ENCODE assay signal across 17 cellular contexts in the genomic region with DNA sequence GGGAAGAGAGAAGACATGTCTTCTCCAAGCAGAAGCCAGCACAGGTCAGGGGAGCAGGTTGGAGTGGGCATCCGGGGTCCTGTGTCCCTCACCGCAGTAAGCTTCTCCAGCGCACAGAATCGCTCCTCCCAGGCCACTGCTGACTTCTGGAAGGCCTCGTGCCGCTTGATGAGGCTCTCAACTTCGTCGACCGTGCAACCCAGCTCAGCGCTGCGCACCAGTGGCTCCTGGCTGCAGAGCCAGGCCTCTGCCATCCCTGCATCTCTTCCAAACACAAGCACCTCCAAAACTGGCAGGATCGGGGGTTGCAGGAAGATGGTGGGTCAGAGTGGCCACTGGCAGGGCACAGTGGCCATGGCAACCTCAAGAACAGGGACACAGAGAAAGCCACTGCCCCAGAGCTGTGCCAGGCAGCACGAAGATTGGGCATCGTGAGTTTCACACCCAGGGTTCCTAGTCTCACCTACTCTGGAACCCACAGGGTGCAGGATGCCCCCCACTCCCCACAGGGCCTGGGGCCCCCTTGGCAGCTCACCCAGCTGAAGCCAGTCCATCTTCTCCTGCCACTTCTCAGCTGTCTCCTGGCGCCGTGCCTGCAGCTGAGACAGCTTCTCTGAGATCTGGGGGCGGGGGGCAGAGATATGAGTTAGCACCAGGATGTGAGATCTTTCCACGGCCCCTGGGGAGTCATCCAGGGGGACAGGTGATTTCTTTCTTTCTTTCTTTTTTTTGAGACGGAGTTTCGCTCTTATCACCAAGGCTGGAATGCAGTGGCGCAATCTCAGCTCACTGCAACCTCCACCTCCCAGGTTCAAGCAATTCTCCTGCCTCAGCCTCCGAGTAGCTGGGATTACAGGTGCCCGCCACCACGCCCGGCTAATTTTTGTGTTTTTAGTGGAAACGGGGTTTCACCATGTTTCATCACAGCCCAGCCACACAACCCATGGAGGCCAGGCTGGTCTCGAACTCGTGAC. TPM values are rescaled to one million over a fixed set of nuclear protein-coding genes. Genes with fewer than 3 reads are reported as not detected.
DNase-seq lines count a peak whose midpoint lies in the region; ATAC-seq, FAIRE-seq and TF ChIP-seq lines count a peak whose summit lies in the region.
"Had no signal": no experiment of that assay in that cellular context is flagged by ENCODE, and none has a peak within 500 bp of the region (broad histone marks: within the 10 kb centered on the region; RNA-seq: fewer than 3 reads in every experiment).

No MANE protein-coding gene starts in this region.

- H3K79me2 ChIP-seq in HepG2 (ENCODE audit: insufficient read depth, low read length) (no peaks in the 10 kb centered on the region), K562 (ENCODE audit: control insufficient read depth, insufficient read depth, low read length) (no peaks in the 10 kb centered on the region), osteoblast (ENCODE audit: insufficient read depth, low read length) (no peaks in the 10 kb centered on the region), mammary epithelial cell (ENCODE audit: insufficient read depth, low read length) (peaks cover 10% of the 10 kb centered on the region)

- TF ChIP-seq CTCF in HepG2 (CRISPR knock-in tag; IDR thresholded peaks at IDR 0.05) (no peak), right lobe of liver (IDR thresholded peaks at IDR 0.05) (no peak), K562 (IDR thresholded peaks at IDR 0.05 in 2 of 3, conservative IDR thresholded peaks at IDR 0.05 in 1 of 3; ENCODE audit: insufficient read depth in 2 of 3, low read depth in 1 of 3, low read length in 3 of 3) (no peak), osteoblast (IDR thresholded peaks at IDR 0.05; ENCODE audit: extremely low read depth, low read depth, low read length) (no peak), mammary epithelial cell (conservative IDR thresholded peaks at IDR 0.05 in 1 of 2, IDR thresholded peaks at IDR 0.05 in 1 of 2; ENCODE audit: extremely low read depth in 1 of 2, insufficient read depth in 1 of 2, low read depth in 1 of 2, low read length in 2 of 2) (no peak)

- POLR2A ChIA-PET in HepG2 (lab: Yijun Ruan, JAX): no interaction called here
- POLR2A ChIA-PET in K562 (lab: Yijun Ruan, JAX): interaction anchor here (1.2 to 2.1 kb wide), 3 partner anchors 11 to 149 kb away, joined by 3 to 10 read pairs (median 6); a partner anchor contains a TSS

- H3K4me3 ChIP-seq in HepG2 (replicated peaks in 1 of 3; ENCODE audit: insufficient read depth in 1 of 3, low read depth in 2 of 3, low read length in 3 of 3) (no peak overlapping the region), right lobe of liver (no peak overlapping the region), K562 (no peak overlapping the region), osteoblast (ENCODE audit: insufficient read depth, low read length) (no peak overlapping the region), mammary epithelial cell (replicated peaks in 1 of 3; ENCODE audit: insufficient read depth in 1 of 3, low read depth in 2 of 3, low read length in 3 of 3) (no peak overlapping the region)
- H3K4me3 ChIP-seq: GM12878 had no signal

- no peak for FAIRE-seq in HepG2 (lab: Jason Lieb, UNC)
- no peak for FAIRE-seq in K562 (lab: Jason Lieb, UNC)
- FAIRE-seq: A204.1, GM12878 had no signal

- ATAC-seq in HepG2 (no peak), right lobe of liver (no peak), K562 (no peak), HG02852 (IDR thresholded peaks at IDR 0.05; ENCODE audit: unreplicated experiment) (no peak)
- ATAC-seq: GM12878 had no signal

- no peaks in the 10 kb centered on the region for H3K9me1 ChIP-seq in K562 (ENCODE audit: control insufficient read depth, insufficient read depth, low read length)

- TF ChIP-seq RAD21 in HepG2 (CRISPR knock-in tag; IDR thresholded peaks at IDR 0.05) (no peak), K562 (CRISPR knock-in tag; conservative IDR thresholded peaks at IDR 0.05 in 1 of 2, IDR thresholded peaks at IDR 0.05 in 1 of 2) (no peak)

- TF ChIP-seq EP300 in HepG2 (IDR thresholded peaks at IDR 0.05; ENCODE audit: low read depth in 2 of 2, low read length in 2 of 2) (no peak), HepG2 (CRISPR knock-in tag; IDR thresholded peaks at IDR 0.05; ENCODE audit: borderline replicate concordance) (no peak), K562 (IDR thresholded peaks at IDR 0.05; ENCODE audit: low read length) (no peak)

- H3K27me3 ChIP-seq in HepG2 (ENCODE audit: control insufficient read depth in 1 of 2, insufficient read depth in 2 of 2, low read length in 2 of 2) (no peaks in the 10 kb centered on the region), right lobe of liver (no peaks in the 10 kb centered on the region), K562 (ENCODE audit: control insufficient read depth in 2 of 2, insufficient read depth in 2 of 2, low read length in 2 of 2) (no peaks in the 10 kb centered on the region), osteoblast (ENCODE audit: insufficient read depth, low read length) (peaks cover 5% of the 10 kb centered on the region), mammary epithelial cell (ENCODE audit: insufficient read depth, low read length) (no peaks in the 10 kb centered on the region)

- CTCF ChIA-PET in HepG2 (lab: Yijun Ruan, JAX; ENCODE audit: low intra/inter-chr PET ratio, low total read pairs): no interaction called here
- CTCF ChIA-PET in K562 (lab: Yijun Ruan, JAX; ENCODE audit: low intra/inter-chr PET ratio): no interaction called here
- CTCF ChIA-PET in mammary epithelial cell (lab: Charles Lee; ENCODE audit: low non-redundant PET): no interaction called here

- no peak overlapping the region for H3K4me2 ChIP-seq in HepG2 (ENCODE audit: low read depth, low read length)
- H3K4me2 ChIP-seq in K562 (ENCODE audit: insufficient read depth, low read length): no peak overlapping the region
- no peak overlapping the region for H3K4me2 ChIP-seq in osteoblast (ENCODE audit: insufficient read depth, low read length)
- H3K4me2 ChIP-seq in mammary epithelial cell (ENCODE audit: insufficient read depth, low read depth, low read length): no peak overlapping the region

- no peaks in the 10 kb centered on the region for H3K9me3 ChIP-seq in HepG2 (ENCODE audit: low read length)
- no peaks in the 10 kb centered on the region for H3K9me3 ChIP-seq in right lobe of liver
- H3K9me3 ChIP-seq in K562 (replicated peaks; ENCODE audit: control insufficient read depth, insufficient read depth, low read depth, low read length): no peaks in the 10 kb centered on the region
- no peaks in the 10 kb centered on the region for H3K9me3 ChIP-seq in osteoblast (ENCODE audit: low read depth, low read length)
- H3K9me3 ChIP-seq in mammary epithelial cell (replicated peaks; ENCODE audit: insufficient read depth, low read length): no peaks in the 10 kb centered on the region

- H4K20me1 ChIP-seq in HepG2 (ENCODE audit: insufficient read depth, low read length) (no peaks in the 10 kb centered on the region), K562 (replicated peaks; ENCODE audit: control insufficient read depth, insufficient read depth, low read length) (no peaks in the 10 kb centered on the region), osteoblast (ENCODE audit: insufficient read depth, low read length) (no peaks in the 10 kb centered on the region), mammary epithelial cell (ENCODE audit: insufficient read depth, low read length) (no peaks in the 10 kb centered on the region)

- TF ChIP-seq POLR2A in HepG2 (IDR thresholded peaks at IDR 0.05; ENCODE audit: insufficient read depth in 1 of 2, low read depth in 2 of 2, low read length in 2 of 2): no peak
- no peak for TF ChIP-seq POLR2A in right lobe of liver (IDR thresholded peaks at IDR 0.05)
- no peak for TF ChIP-seq POLR2A in K562 (conservative IDR thresholded peaks at IDR 0.05)

- no peak overlapping the region for H3K27ac ChIP-seq in HepG2 (ENCODE audit: extremely low read length, insufficient read depth, low read length)
- H3K27ac ChIP-seq in right lobe of liver: no peak overlapping the region
- no peak overlapping the region for H3K27ac ChIP-seq in K562 (ENCODE audit: extremely low read depth, low read depth, low read length)
- H3K27ac ChIP-seq in osteoblast (ENCODE audit: low read depth, low read length): no peak overlapping the region
- H3K27ac ChIP-seq in mammary epithelial cell (ENCODE audit: insufficient read depth, low read depth, low read length): no peak overlapping the region
- H3K27ac ChIP-seq: C4-2B had no signal

- in situ Hi-C loops in HepG2 (cut with HindIII; ENCODE audit: extremely low pct_ligation_motif_present, low pct_unique_long_range_greater_than_20kb): no loop called here
- in situ Hi-C loops in K562 (cut with MboI): no loop called here
- in situ Hi-C loops in mammary epithelial cell (cut with MboI; ENCODE audit: low sequenced_read_pairs in 2 of 2): loop anchor here in 1 of 2 donors (25.0 kb wide), 1 partner anchor 277 kb away; a partner anchor contains a TSS

- dilution Hi-C loops in mammary epithelial cell (cut with HindIII; ENCODE audit: low sequenced_read_pairs): loop anchor here (5.0 to 25.0 kb wide), 2 partner anchors 67 to 277 kb away; a partner anchor contains a TSS

- BruUV-seq in HepG2 (replicated peaks; lab: Mats Ljungman, UMichigan) (no TSS peak), K562 (replicated peaks; lab: Mats Ljungman, UMichigan) (no TSS peak), mammary epithelial cell (replicated peaks; lab: Mats Ljungman, UMichigan) (no TSS peak)

- H3K36me3 ChIP-seq in HepG2 (replicated peaks in 1 of 2; ENCODE audit: control insufficient read depth in 1 of 2, insufficient read depth in 2 of 2, low read length in 2 of 2): no peaks in the 10 kb centered on the region
- peaks cover 0 to 52% (median 16%) of the 10 kb centered on the region in 4 donors for H3K36me3 ChIP-seq in right lobe of liver
- H3K36me3 ChIP-seq in K562 (ENCODE audit: control insufficient read depth, insufficient read depth, low read length): peaks cover 76% of the 10 kb centered on the region; the same call in 2 of the 3 replicates
- no peaks in the 10 kb centered on the region for H3K36me3 ChIP-seq in osteoblast (ENCODE audit: insufficient read depth, low read length)
- no peaks in the 10 kb centered on the region for H3K36me3 ChIP-seq in mammary epithelial cell (ENCODE audit: insufficient read depth, low read length)

- H2AFZ ChIP-seq in HepG2 (ENCODE audit: low read length): no peak overlapping the region
- no peak overlapping the region for H2AFZ ChIP-seq in K562 (ENCODE audit: low read depth, low read length)
- H2AFZ ChIP-seq in osteoblast (ENCODE audit: low read length): no peak overlapping the region
- no peak overlapping the region for H2AFZ ChIP-seq in mammary epithelial cell (ENCODE audit: low read depth, low read length)

- no peaks in the 10 kb centered on the region for H3K4me1 ChIP-seq in HepG2 (ENCODE audit: insufficient read depth, low read length)
- no peaks in the 10 kb centered on the region for H3K4me1 ChIP-seq in right lobe of liver
- peaks cover 0 to 13% of the 10 kb centered on the region in 2 experiments; a peak in 1 of 5 replicates for H3K4me1 ChIP-seq in K562 (replicated peaks in 1 of 2; ENCODE audit: control insufficient read depth in 2 of 2, insufficient read depth in 2 of 2, low read length in 2 of 2)
- no peaks in the 10 kb centered on the region for H3K4me1 ChIP-seq in osteoblast (ENCODE audit: insufficient read depth, low read length)
- H3K4me1 ChIP-seq in mammary epithelial cell (ENCODE audit: insufficient read depth, low read length): peaks cover 26% of the 10 kb centered on the region

- H3K9ac ChIP-seq in HepG2 (ENCODE audit: insufficient read depth, low read depth, low read length): no peak overlapping the region
- peak overlapping the region in 1 of 2 experiments; percentile 20; a peak in 1 of 4 replicates for H3K9ac ChIP-seq in K562 (ENCODE audit: insufficient read depth in 1 of 2, low read depth in 2 of 2, low read length in 2 of 2)
- H3K9ac ChIP-seq in mammary epithelial cell (ENCODE audit: insufficient read depth, low read length): no peak overlapping the region

- intact Hi-C loops in HepG2 (cut with micrococcal nuclease; ENCODE audit: unreplicated experiment) (no loop called here), right lobe of liver (cut with DNase I) (no loop called here), K562 (cut with micrococcal nuclease) (no loop called here), mammary epithelial cell (cut with micrococcal nuclease) (no loop called here)

- WGBS in HepG2 (ENCODE audit: low lambda C conversion rate): 83% methylated on average over 25 of the region's 28 CpGs
- 83% methylated on average over 15 of the region's 28 CpGs for WGBS in right lobe of liver (ENCODE audit: insufficient coverage, low coverage, low lambda C conversion rate, missing lambda C conversion rate)
- 82% methylated on average over 23 of the region's 28 CpGs for WGBS in K562 (ENCODE audit: insufficient coverage, low coverage, missing lambda C conversion rate)
- 88% methylated on average over 11 of the region's 28 CpGs for WGBS in mammary epithelial cell (ENCODE audit: low coverage, missing lambda C conversion rate)

- DNase-seq in HepG2 (ENCODE audit: low spot score) (no peak), right lobe of liver (no peak), K562 (ENCODE audit: extremely low read depth in 1 of 4, low spot score in 3 of 4) (no peak), osteoblast (ENCODE audit: insufficient read length, low spot score, missing footprints) (peak; percentile 71), mammary epithelial cell (no peak), NCI-H1436 (lab: John Stamatoyannopoulos, UW) (no peak), NCI-H345 treated with DMSO at 0.1 percent for 48 hours (lab: John Stamatoyannopoulos, UW; ENCODE audit: unreplicated experiment) (no peak)
- DNase-seq: COR-L47, KBM-7, NCI-H2107, NCI-H345, NCI-H69, Right ventricle myocardium superior had no signal

RNA-seq across cellular contexts. Expression of a gene that starts 11.2 kb away (rescaled TPM):
- total RNA-seq in HepG2 (2016; rRNA removed; fragmentation: Illumina TruSeq; extraction: Trizol): 25.6 and 25.8 TPM in 2 replicates
- total RNA-seq in HepG2 (2016; cell fraction: cytosol; rRNA removed; fragmentation: Illumina TruSeq; extraction: Trizol; ENCODE audit: low read depth): 11.1 and 13.0 TPM in 2 replicates
- 24.9 and 27.1 TPM in 2 replicates for total RNA-seq in HepG2 (2016; cell fraction: insoluble cytoplasmic fraction; rRNA removed; fragmentation: Illumina TruSeq; extraction: Trizol)
- total RNA-seq in HepG2 (2016; cell fraction: membrane; rRNA removed; fragmentation: Illumina TruSeq; extraction: Trizol): 16.5 and 17.7 TPM in 2 replicates
- 21.3 and 26.1 TPM in 2 replicates for total RNA-seq in HepG2 (2016; cell fraction: nucleus; rRNA removed; fragmentation: Illumina TruSeq; extraction: Trizol)
- 32.4 and 33.5 TPM in 2 replicates for polyA plus RNA-seq in HepG2 (2011; rRNA removed)
- 19.2 and 24.1 TPM in 2 replicates for polyA plus RNA-seq in HepG2 (2011; cell fraction: cytosol; rRNA removed)
- 51.7 and 54.9 TPM in 2 replicates for polyA plus RNA-seq in HepG2 (2011; cell fraction: nucleus; rRNA removed)
- 18.3 and 24.4 TPM in 2 replicates for polyA plus RNA-seq in HepG2 (2012)
- 4.8 and 5.2 TPM in 2 replicates for polyA plus RNA-seq in HepG2 (2016; cell fraction: cytosol; fragmentation: Illumina TruSeq; extraction: Trizol; ENCODE audit: low read depth)
- 28.7 and 29.9 TPM in 2 replicates for polyA plus RNA-seq in HepG2 (2016; cell fraction: insoluble cytoplasmic fraction; fragmentation: Illumina TruSeq; extraction: Trizol; ENCODE audit: low read depth)
- polyA plus RNA-seq in HepG2 (2016; cell fraction: membrane; fragmentation: Illumina TruSeq; extraction: Trizol; ENCODE audit: low read depth): 7.3 and 10.0 TPM in 2 replicates
- polyA plus RNA-seq in HepG2 (2016; cell fraction: nucleus; fragmentation: Illumina TruSeq; extraction: Trizol; ENCODE audit: insufficient read depth, low read depth): 43.3 and 48.3 TPM in 2 replicates
- polyA minus RNA-seq in HepG2 (2011; rRNA and poly(A)+ RNA removed; ENCODE audit: low replicate concordance): 19.7 and 31.4 TPM in 2 replicates
- polyA minus RNA-seq in HepG2 (2011; cell fraction: cytosol; rRNA and poly(A)+ RNA removed): 7.9 and 9.7 TPM in 2 replicates
- 39.4 and 40.9 TPM in 2 replicates for polyA minus RNA-seq in HepG2 (2011; cell fraction: nucleus; rRNA and poly(A)+ RNA removed)
- 1 to 10 TPM; 3.6 to 9.4 (median 6.9) TPM for total RNA-seq in right lobe of liver
- total RNA-seq in K562 (2011; cell fraction: chromatin; rRNA removed; ENCODE audit: low replicate concordance): 71.9 and 81.9 TPM in 2 replicates
- total RNA-seq in K562 (2011; cell fraction: nucleolus; rRNA removed): 44.4 and 49.7 TPM in 2 replicates
- 60.9 and 75.6 TPM in 2 replicates for total RNA-seq in K562 (2011; cell fraction: nucleoplasm; rRNA removed)
- 14.6 and 16.1 TPM in 2 replicates for total RNA-seq in K562 (2014; rRNA removed)
- 18.8 and 19.9 TPM in 2 replicates for total RNA-seq in K562 (2014; rRNA removed; fragmentation: Illumina TruSeq; extraction: Trizol)
- 23.3 and 23.8 TPM in 2 replicates for total RNA-seq in K562 (2015; rRNA removed; fragmentation: Illumina TruSeq; extraction: Trizol)
- 16.9 and 17.8 TPM in 2 replicates for total RNA-seq in K562 (2021)
- polyA plus RNA-seq in K562 (2011; rRNA removed): 39.5 and 39.9 TPM in 2 replicates
- 21.2 and 30.5 TPM in 2 replicates for polyA plus RNA-seq in K562 (2011; cell fraction: cytosol; rRNA removed)
- 108 and 136 TPM in 2 replicates for polyA plus RNA-seq in K562 (2011; cell fraction: nucleus; rRNA removed)
- 19.0 and 22.8 TPM in 2 replicates for polyA plus RNA-seq in K562 (2012)
- 22.4 and 23.7 TPM in 2 replicates for polyA plus RNA-seq in K562 (2014; fragmentation: Illumina TruSeq; extraction: Trizol)
- 10 to 100 TPM; 29.7 to 32.3 TPM for polyA plus RNA-seq in K562 (2014; fragmentation: Nextera tagmentation; extraction: Ambion mirVana)
- polyA plus RNA-seq in K562 (2014; rRNA removed): 31.7 and 33.0 TPM in 2 replicates
- 25.3 and 29.5 TPM in 2 replicates for polyA minus RNA-seq in K562 (2011; rRNA and poly(A)+ RNA removed)
- 7.0 and 8.5 TPM in 2 replicates for polyA minus RNA-seq in K562 (2011; cell fraction: cytosol; rRNA and poly(A)+ RNA removed)
- polyA minus RNA-seq in K562 (2011; cell fraction: nucleus; rRNA and poly(A)+ RNA removed): 18.6 and 29.1 TPM in 2 replicates
- 19.2 and 21.8 TPM in 2 replicates for total RNA-seq in osteoblast
- 10 to 100 TPM; 12.2 to 15.3 TPM for total RNA-seq in mammary epithelial cell
- 21.8 TPM for polyA plus RNA-seq in mammary epithelial cell
- polyA minus RNA-seq in mammary epithelial cell: 8.7 TPM

RNA-seq across cellular contexts. Expression of a gene that starts 40.2 kb away (rescaled TPM):
- total RNA-seq in HepG2 (2016; rRNA removed; fragmentation: Illumina TruSeq; extraction: Trizol): 1.2 and 4.0 TPM in 2 replicates
- 0.51 and 1.1 TPM in 2 replicates for total RNA-seq in HepG2 (2016; cell fraction: cytosol; rRNA removed; fragmentation: Illumina TruSeq; extraction: Trizol; ENCODE audit: low read depth)
- 1.4 and 4.7 TPM in 2 replicates for total RNA-seq in HepG2 (2016; cell fraction: insoluble cytoplasmic fraction; rRNA removed; fragmentation: Illumina TruSeq; extraction: Trizol)
- 0.34 and 0.53 TPM in 2 replicates for total RNA-seq in HepG2 (2016; cell fraction: membrane; rRNA removed; fragmentation: Illumina TruSeq; extraction: Trizol)
- total RNA-seq in HepG2 (2016; cell fraction: nucleus; rRNA removed; fragmentation: Illumina TruSeq; extraction: Trizol): 5.5 and 7.1 TPM in 2 replicates
- 0.65 and 2.0 TPM in 2 replicates for polyA plus RNA-seq in HepG2 (2011; rRNA removed)
- 0.69 and 0.91 TPM in 2 replicates for polyA plus RNA-seq in HepG2 (2011; cell fraction: cytosol; rRNA removed)
- polyA plus RNA-seq in HepG2 (2011; cell fraction: nucleus; rRNA removed): 8.8 and 9.0 TPM in 2 replicates
- polyA plus RNA-seq in HepG2 (2012): 1.2 and 2.0 TPM in 2 replicates
- polyA plus RNA-seq in HepG2 (2016; cell fraction: cytosol; fragmentation: Illumina TruSeq; extraction: Trizol; ENCODE audit: low read depth): 0.15 and 0.21 TPM in 2 replicates
- polyA plus RNA-seq in HepG2 (2016; cell fraction: insoluble cytoplasmic fraction; fragmentation: Illumina TruSeq; extraction: Trizol; ENCODE audit: low read depth): 1.0 and 2.0 TPM in 2 replicates
- 0.35 and 0.48 TPM in 2 replicates for polyA plus RNA-seq in HepG2 (2016; cell fraction: membrane; fragmentation: Illumina TruSeq; extraction: Trizol; ENCODE audit: low read depth)
- 8.1 and 13.3 TPM in 2 replicates for polyA plus RNA-seq in HepG2 (2016; cell fraction: nucleus; fragmentation: Illumina TruSeq; extraction: Trizol; ENCODE audit: insufficient read depth, low read depth)
- polyA minus RNA-seq in HepG2 (2011; rRNA and poly(A)+ RNA removed; ENCODE audit: low replicate concordance): 2.5 and 62.0 TPM in 2 replicates
- 1.1 and 2.7 TPM in 2 replicates for polyA minus RNA-seq in HepG2 (2011; cell fraction: cytosol; rRNA and poly(A)+ RNA removed)
- polyA minus RNA-seq in HepG2 (2011; cell fraction: nucleus; rRNA and poly(A)+ RNA removed): 3.5 and 4.8 TPM in 2 replicates
- 10 to 100 TPM; 20.7 to 67.1 (median 50.7) TPM for total RNA-seq in right lobe of liver
- total RNA-seq in K562 (2011; cell fraction: chromatin; rRNA removed; ENCODE audit: low replicate concordance): 38.7 and 79.0 TPM in 2 replicates
- total RNA-seq in K562 (2011; cell fraction: nucleolus; rRNA removed): 36.8 and 51.9 TPM in 2 replicates
- 19.7 and 37.4 TPM in 2 replicates for total RNA-seq in K562 (2011; cell fraction: nucleoplasm; rRNA removed)
- 56.5 and 65.5 TPM in 2 replicates for total RNA-seq in K562 (2014; rRNA removed)
- 9.2 and 15.2 TPM in 2 replicates for total RNA-seq in K562 (2014; rRNA removed; fragmentation: Illumina TruSeq; extraction: Trizol)
- total RNA-seq in K562 (2015; rRNA removed; fragmentation: Illumina TruSeq; extraction: Trizol): 25.5 and 25.6 TPM in 2 replicates
- total RNA-seq in K562 (2021): 50.0 and 55.6 TPM in 2 replicates
- 12.1 and 15.3 TPM in 2 replicates for polyA plus RNA-seq in K562 (2011; rRNA removed)
- 14.8 and 18.5 TPM in 2 replicates for polyA plus RNA-seq in K562 (2011; cell fraction: cytosol; rRNA removed)
- 45.3 and 54.6 TPM in 2 replicates for polyA plus RNA-seq in K562 (2011; cell fraction: nucleus; rRNA removed)
- polyA plus RNA-seq in K562 (2012): 34.5 and 42.4 TPM in 2 replicates
- polyA plus RNA-seq in K562 (2014; fragmentation: Illumina TruSeq; extraction: Trizol): 19.7 and 33.5 TPM in 2 replicates
- under 1 TPM; 0.38 to 0.49 TPM for polyA plus RNA-seq in K562 (2014; fragmentation: Nextera tagmentation; extraction: Ambion mirVana)
- polyA plus RNA-seq in K562 (2014; rRNA removed): 31.4 and 33.3 TPM in 2 replicates
- 15.2 and 22.3 TPM in 2 replicates for polyA minus RNA-seq in K562 (2011; rRNA and poly(A)+ RNA removed)
- polyA minus RNA-seq in K562 (2011; cell fraction: cytosol; rRNA and poly(A)+ RNA removed): 22.2 and 30.1 TPM in 2 replicates
- polyA minus RNA-seq in K562 (2011; cell fraction: nucleus; rRNA and poly(A)+ RNA removed): 10.4 and 25.8 TPM in 2 replicates
- total RNA-seq in osteoblast: 0.88 and 2.2 TPM in 2 replicates
- total RNA-seq in mammary epithelial cell: 10 to 100 TPM; 24.8 to 57.2 TPM
- polyA plus RNA-seq in mammary epithelial cell: 10.9 TPM
- polyA minus RNA-seq in mammary epithelial cell: 35.6 TPM

RNA-seq across cellular contexts. Expression of a gene that starts 50.3 kb away (rescaled TPM):
- total RNA-seq in HepG2 (2016; rRNA removed; fragmentation: Illumina TruSeq; extraction: Trizol): 136 and 138 TPM in 2 replicates
- 72.4 and 85.4 TPM in 2 replicates for total RNA-seq in HepG2 (2016; cell fraction: cytosol; rRNA removed; fragmentation: Illumina TruSeq; extraction: Trizol; ENCODE audit: low read depth)
- 137 and 138 TPM in 2 replicates for total RNA-seq in HepG2 (2016; cell fraction: insoluble cytoplasmic fraction; rRNA removed; fragmentation: Illumina TruSeq; extraction: Trizol)
- 57.5 and 58.8 TPM in 2 replicates for total RNA-seq in HepG2 (2016; cell fraction: membrane; rRNA removed; fragmentation: Illumina TruSeq; extraction: Trizol)
- total RNA-seq in HepG2 (2016; cell fraction: nucleus; rRNA removed; fragmentation: Illumina TruSeq; extraction: Trizol): 101 and 109 TPM in 2 replicates
- 123 and 126 TPM in 2 replicates for polyA plus RNA-seq in HepG2 (2011; rRNA removed)
- 150 and 151 TPM in 2 replicates for polyA plus RNA-seq in HepG2 (2011; cell fraction: cytosol; rRNA removed)
- 83.4 and 84.4 TPM in 2 replicates for polyA plus RNA-seq in HepG2 (2011; cell fraction: nucleus; rRNA removed)
- polyA plus RNA-seq in HepG2 (2012): 117 and 122 TPM in 2 replicates
- 29.4 and 30.6 TPM in 2 replicates for polyA plus RNA-seq in HepG2 (2016; cell fraction: cytosol; fragmentation: Illumina TruSeq; extraction: Trizol; ENCODE audit: low read depth)
- 149 and 157 TPM in 2 replicates for polyA plus RNA-seq in HepG2 (2016; cell fraction: insoluble cytoplasmic fraction; fragmentation: Illumina TruSeq; extraction: Trizol; ENCODE audit: low read depth)
- 38.1 and 38.5 TPM in 2 replicates for polyA plus RNA-seq in HepG2 (2016; cell fraction: membrane; fragmentation: Illumina TruSeq; extraction: Trizol; ENCODE audit: low read depth)
- 115 and 116 TPM in 2 replicates for polyA plus RNA-seq in HepG2 (2016; cell fraction: nucleus; fragmentation: Illumina TruSeq; extraction: Trizol; ENCODE audit: insufficient read depth, low read depth)
- 104 and 196 TPM in 2 replicates for polyA minus RNA-seq in HepG2 (2011; rRNA and poly(A)+ RNA removed; ENCODE audit: low replicate concordance)
- polyA minus RNA-seq in HepG2 (2011; cell fraction: cytosol; rRNA and poly(A)+ RNA removed): 40.8 and 41.0 TPM in 2 replicates
- polyA minus RNA-seq in HepG2 (2011; cell fraction: nucleus; rRNA and poly(A)+ RNA removed): 136 and 154 TPM in 2 replicates
- 10 to 100 TPM; 40.3 to 57.0 (median 48.4) TPM for total RNA-seq in right lobe of liver
- 223 and 345 TPM in 2 replicates for total RNA-seq in K562 (2011; cell fraction: chromatin; rRNA removed; ENCODE audit: low replicate concordance)
- total RNA-seq in K562 (2011; cell fraction: nucleolus; rRNA removed): 143 and 146 TPM in 2 replicates
- 228 and 300 TPM in 2 replicates for total RNA-seq in K562 (2011; cell fraction: nucleoplasm; rRNA removed)
- total RNA-seq in K562 (2014; rRNA removed): 81.6 and 109 TPM in 2 replicates
- 118 and 120 TPM in 2 replicates for total RNA-seq in K562 (2014; rRNA removed; fragmentation: Illumina TruSeq; extraction: Trizol)
- 111 and 112 TPM in 2 replicates for total RNA-seq in K562 (2015; rRNA removed; fragmentation: Illumina TruSeq; extraction: Trizol)
- total RNA-seq in K562 (2021): 116 and 120 TPM in 2 replicates
- polyA plus RNA-seq in K562 (2011; rRNA removed): 177 and 207 TPM in 2 replicates
- 239 and 259 TPM in 2 replicates for polyA plus RNA-seq in K562 (2011; cell fraction: cytosol; rRNA removed)
- 128 and 204 TPM in 2 replicates for polyA plus RNA-seq in K562 (2011; cell fraction: nucleus; rRNA removed)
- polyA plus RNA-seq in K562 (2012): 109 and 163 TPM in 2 replicates
- 115 and 122 TPM in 2 replicates for polyA plus RNA-seq in K562 (2014; fragmentation: Illumina TruSeq; extraction: Trizol)
- 100 to 1,000 TPM; 223 to 233 TPM for polyA plus RNA-seq in K562 (2014; fragmentation: Nextera tagmentation; extraction: Ambion mirVana)
- 131 and 146 TPM in 2 replicates for polyA plus RNA-seq in K562 (2014; rRNA removed)
- polyA minus RNA-seq in K562 (2011; rRNA and poly(A)+ RNA removed): 352 and 358 TPM in 2 replicates
- polyA minus RNA-seq in K562 (2011; cell fraction: cytosol; rRNA and poly(A)+ RNA removed): 50.7 and 53.3 TPM in 2 replicates
- polyA minus RNA-seq in K562 (2011; cell fraction: nucleus; rRNA and poly(A)+ RNA removed): 67.7 and 120 TPM in 2 replicates
- total RNA-seq in osteoblast: 80.4 and 84.0 TPM in 2 replicates
- 100 to 1,000 TPM in 1 of 2 donors, 10 to 100 TPM in 1; 65.2 to 117 TPM for total RNA-seq in mammary epithelial cell
- 181 TPM for polyA plus RNA-seq in mammary epithelial cell
- 133 TPM for polyA minus RNA-seq in mammary epithelial cell
